1 cellular context compared by ENCODE assay signal in the genomic region with DNA sequence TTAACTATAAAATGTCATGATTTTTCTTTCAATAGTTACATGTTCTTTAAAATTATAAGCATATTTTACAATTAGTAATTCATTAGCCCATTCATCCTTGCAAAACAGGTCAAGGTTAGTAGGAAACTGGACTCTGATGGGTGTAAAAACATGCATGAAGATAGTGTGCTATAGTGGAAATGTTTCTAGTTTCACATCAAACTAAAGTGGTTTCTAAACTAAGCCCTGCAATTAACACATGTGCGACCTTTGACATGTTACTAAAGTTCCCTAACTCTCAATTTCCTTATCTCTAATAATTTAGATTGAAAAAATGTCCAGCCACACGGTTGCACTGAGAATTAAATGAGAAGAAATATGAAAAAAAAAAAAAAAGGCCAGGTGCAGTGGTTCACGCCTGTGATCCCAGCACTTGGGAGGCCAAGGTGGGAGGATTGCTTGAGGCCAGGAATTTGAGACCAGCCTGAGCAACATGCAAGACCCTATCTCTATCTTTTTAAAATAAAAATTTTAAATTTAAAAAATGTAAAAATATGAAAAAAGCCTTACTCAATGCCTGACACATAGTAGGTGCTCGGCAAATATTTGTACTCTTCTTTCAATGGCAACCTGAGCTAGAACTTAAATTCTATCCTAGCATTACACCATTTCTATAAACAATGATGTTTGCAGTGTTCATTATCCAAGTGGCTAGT.
TF ChIP-seq lines count a peak whose summit lies in the region.

No MANE protein-coding gene starts in this region.

TF ChIP-seq in SK-N-SH treated with all-trans-retinoic acid at 6 μM for 48 hours, 23 proteins besides CTCF, POLR2A, EP300 and RAD21 (continued from another document):
- TF ChIP-seq SNAI2 (CRISPR knock-in tag; IDR thresholded peaks at IDR 0.05) (no peak), ESRRG (CRISPR knock-in tag; IDR thresholded peaks at IDR 0.05) (no peak), OSR1 (CRISPR knock-in tag; IDR thresholded peaks at IDR 0.05) (no peak), ZFP30 (CRISPR knock-in tag; IDR thresholded peaks at IDR 0.05) (no peak), BACH2 (CRISPR knock-in tag; IDR thresholded peaks at IDR 0.05; ENCODE audit: borderline replicate concordance) (no peak)
- TF ChIP-seq, protein P1, sequence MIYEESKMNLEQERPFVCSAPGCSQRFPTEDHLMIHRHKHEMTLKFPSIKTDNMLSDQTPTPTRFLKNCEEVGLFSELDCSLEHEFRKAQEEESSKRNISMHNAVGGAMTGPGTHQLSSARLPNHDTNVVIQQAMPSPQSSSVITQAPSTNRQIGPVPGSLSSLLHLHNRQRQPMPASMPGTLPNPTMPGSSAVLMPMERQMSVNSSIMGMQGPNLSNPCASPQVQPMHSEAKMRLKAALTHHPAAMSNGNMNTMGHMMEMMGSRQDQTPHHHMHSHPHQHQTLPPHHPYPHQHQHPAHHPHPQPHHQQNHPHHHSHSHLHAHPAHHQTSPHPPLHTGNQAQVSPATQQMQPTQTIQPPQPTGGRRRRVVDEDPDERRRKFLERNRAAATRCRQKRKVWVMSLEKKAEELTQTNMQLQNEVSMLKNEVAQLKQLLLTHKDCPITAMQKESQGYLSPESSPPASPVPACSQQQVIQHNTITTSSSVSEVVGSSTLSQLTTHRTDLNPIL (CRISPR knock-in tag; IDR thresholded peaks at IDR 0.05; ENCODE audit: low read depth) = no peak
- TF ChIP-seq, protein P2, sequence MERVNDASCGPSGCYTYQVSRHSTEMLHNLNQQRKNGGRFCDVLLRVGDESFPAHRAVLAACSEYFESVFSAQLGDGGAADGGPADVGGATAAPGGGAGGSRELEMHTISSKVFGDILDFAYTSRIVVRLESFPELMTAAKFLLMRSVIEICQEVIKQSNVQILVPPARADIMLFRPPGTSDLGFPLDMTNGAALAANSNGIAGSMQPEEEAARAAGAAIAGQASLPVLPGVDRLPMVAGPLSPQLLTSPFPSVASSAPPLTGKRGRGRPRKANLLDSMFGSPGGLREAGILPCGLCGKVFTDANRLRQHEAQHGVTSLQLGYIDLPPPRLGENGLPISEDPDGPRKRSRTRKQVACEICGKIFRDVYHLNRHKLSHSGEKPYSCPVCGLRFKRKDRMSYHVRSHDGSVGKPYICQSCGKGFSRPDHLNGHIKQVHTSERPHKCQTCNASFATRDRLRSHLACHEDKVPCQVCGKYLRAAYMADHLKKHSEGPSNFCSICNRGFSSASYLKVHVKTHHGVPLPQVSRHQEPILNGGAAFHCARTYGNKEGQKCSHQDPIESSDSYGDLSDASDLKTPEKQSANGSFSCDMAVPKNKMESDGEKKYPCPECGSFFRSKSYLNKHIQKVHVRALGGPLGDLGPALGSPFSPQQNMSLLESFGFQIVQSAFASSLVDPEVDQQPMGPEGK (CRISPR knock-in tag; IDR thresholded peaks at IDR 0.05; ENCODE audit: borderline replicate concordance) = no peak
- TF ChIP-seq, protein P3, sequence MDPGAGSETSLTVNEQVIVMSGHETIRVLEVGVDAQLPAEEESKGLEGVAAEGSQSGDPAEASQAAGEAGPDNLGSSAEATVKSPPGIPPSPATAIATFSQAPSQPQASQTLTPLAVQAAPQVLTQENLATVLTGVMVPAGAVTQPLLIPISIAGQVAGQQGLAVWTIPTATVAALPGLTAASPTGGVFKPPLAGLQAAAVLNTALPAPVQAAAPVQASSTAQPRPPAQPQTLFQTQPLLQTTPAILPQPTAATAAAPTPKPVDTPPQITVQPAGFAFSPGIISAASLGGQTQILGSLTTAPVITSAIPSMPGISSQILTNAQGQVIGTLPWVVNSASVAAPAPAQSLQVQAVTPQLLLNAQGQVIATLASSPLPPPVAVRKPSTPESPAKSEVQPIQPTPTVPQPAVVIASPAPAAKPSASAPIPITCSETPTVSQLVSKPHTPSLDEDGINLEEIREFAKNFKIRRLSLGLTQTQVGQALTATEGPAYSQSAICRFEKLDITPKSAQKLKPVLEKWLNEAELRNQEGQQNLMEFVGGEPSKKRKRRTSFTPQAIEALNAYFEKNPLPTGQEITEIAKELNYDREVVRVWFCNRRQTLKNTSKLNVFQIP (CRISPR knock-in tag; IDR thresholded peaks at IDR 0.05; ENCODE audit: borderline replicate concordance, low read depth) = no peak
